In genomic region chr12:108839890-108840230, GRCh38 we compare ENCODE assay signal across 12 cellular contexts. TPM values are rescaled to one million over a fixed set of nuclear protein-coding genes. Genes with fewer than 3 reads are reported as not detected.
DNase-seq lines count a peak whose midpoint lies in the region; ATAC-seq, FAIRE-seq and TF ChIP-seq lines count a peak whose summit lies in the region.
"Had no signal": no experiment of that assay in that cellular context is flagged by ENCODE, and none has a peak within 500 bp of the region (broad histone marks: within the 10 kb centered on the region; RNA-seq: fewer than 3 reads in every experiment).

No MANE protein-coding gene starts in this region.

- H3K4me3 ChIP-seq in GM12878 (no peak overlapping the region), lung (no peak overlapping the region), thoracic aorta (peak overlapping the region; percentile 9)

- H3K4me1 ChIP-seq in GM12878 (ENCODE audit: control insufficient read depth, insufficient read depth, low read length), result peaks cover 21% of the 10 kb centered on the region
- peaks cover 30 to 36% of the 10 kb centered on the region in 2 donors for H3K4me1 ChIP-seq in lung (ENCODE audit: control insufficient read depth in 2 of 2, insufficient read depth in 2 of 2, low read length in 2 of 2)
- peaks cover 42 to 63% of the 10 kb centered on the region in 2 donors for H3K4me1 ChIP-seq in thoracic aorta (ENCODE audit: control insufficient read depth in 1 of 2, low read depth in 2 of 2)

- H3K27ac Mint-ChIP-seq in T-helper 1 cell treated with Interleukin-12 subunit alpha and Interleukin-12 subunit beta and Interleukin-4 antibody, amounts not matched to agents 30 μg/mL and 1 μg/mL, for 36 hours, result peak overlapping the region; percentile 18

- CTCF ChIA-PET in GM12878 (lab: Yijun Ruan, JAX), result interaction anchor here (0.6 to 3.7 kb wide), 3 partner anchors 11 to 127 kb away, joined by 3 to 26 read pairs (median 19); no protein-coding TSS in a partner anchor

- ATAC-seq in GM12878, result 0 out of 3 replicates have a peak, but pooled peaks have one; percentile 5
- no peak for ATAC-seq in lung (ENCODE audit: insufficient read depth, low FRiP score)
- ATAC-seq in thoracic aorta (ENCODE audit: insufficient number of reproducible peaks, low FRiP score, low read depth), result no peak
- no peak for ATAC-seq in esophagus mucosa

- no peak overlapping the region for H3K4me2 ChIP-seq in GM12878 (ENCODE audit: control insufficient read depth, insufficient read depth)

- H3K36me3 ChIP-seq in GM12878 (ENCODE audit: control insufficient read depth in 2 of 2, insufficient read depth in 2 of 2, low read length in 1 of 2) (peaks cover 8 to 12% of the 10 kb centered on the region in 2 experiments), lung (ENCODE audit: control insufficient read depth in 2 of 2, insufficient read depth in 2 of 2, low read length in 2 of 2) (peaks cover 3% of the 10 kb centered on the region in 2 donors), thoracic aorta (no peaks in the 10 kb centered on the region)

- POLR2A ChIA-PET in GM12878 (lab: Charles Lee), result interaction anchor here (1.1 to 4.7 kb wide), 3 partner anchors 8 to 13 kb away, joined by 3 to 40 read pairs (median 3); no protein-coding TSS in a partner anchor

- in situ Hi-C loops in GM12878 (cut with MboI), result no loop called here

- H3K79me2 ChIP-seq in GM12878 (ENCODE audit: control insufficient read depth, insufficient read depth, low read length), result peaks cover 34% of the 10 kb centered on the region

- H3K4me3 Mint-ChIP-seq in T-helper 1 cell treated with Interleukin-12 subunit alpha and Interleukin-12 subunit beta and Interleukin-4 antibody, amounts not matched to agents 30 μg/mL and 1 μg/mL, for 36 hours, result no peak overlapping the region

- intact Hi-C loops in GM12878 (cut with micrococcal nuclease; ENCODE audit: unreplicated experiment), result loop anchor here (2.0 kb wide), 1 partner anchor 15 kb away; no protein-coding TSS in a partner anchor

- H3K36me3 Mint-ChIP-seq in T-helper 1 cell treated with Interleukin-12 subunit alpha and Interleukin-12 subunit beta and Interleukin-4 antibody, amounts not matched to agents 30 μg/mL and 1 μg/mL, for 36 hours (ENCODE audit: low read depth), result peaks cover 22% of the 10 kb centered on the region

- H4K20me1 ChIP-seq in GM12878 (ENCODE audit: control insufficient read depth, insufficient read depth), result no peaks in the 10 kb centered on the region

- TF ChIP-seq EP300 in GM12878 (IDR thresholded peaks at IDR 0.05; ENCODE audit: borderline replicate concordance in 1 of 2, control insufficient read depth in 1 of 2, low read depth in 2 of 2, low read length in 2 of 2), result no peak

- 97% methylated on average over 10 of the region's 10 CpGs for WGBS in GM12878 (ENCODE audit: insufficient coverage, insufficient replicate concordance, low lambda C conversion rate, missing lambda C conversion rate)
- 53 to 58% methylated on average over 10 of the region's 10 CpGs for WGBS in lung, 2 donors

- TF ChIP-seq POLR2A in GM12878 (IDR thresholded peaks at IDR 0.05; ENCODE audit: low read depth, low read length), result no peak

- RAD21 ChIA-PET in GM12878 (lab: Charles Lee; ENCODE audit: unreplicated experiment), result interaction anchor here (2.5 to 2.6 kb wide), 2 partner anchors 10 to 19 kb away, joined by 12 to 34 read pairs; partner anchors contain the start of gene SSH1

- peaks cover 41% of the 10 kb centered on the region for H3K4me1 Mint-ChIP-seq in T-helper 1 cell treated with Interleukin-12 subunit alpha and Interleukin-12 subunit beta and Interleukin-4 antibody, amounts not matched to agents 30 μg/mL and 1 μg/mL, for 36 hours (ENCODE audit: low read depth)

- H3K27me3 Mint-ChIP-seq in T-helper 1 cell treated with Interleukin-12 subunit alpha and Interleukin-12 subunit beta and Interleukin-4 antibody, amounts not matched to agents 30 μg/mL and 1 μg/mL, for 36 hours (ENCODE audit: low read depth), result no peaks in the 10 kb centered on the region

- H3K9me3 ChIP-seq in GM12878 (replicated peaks; ENCODE audit: control insufficient read depth, insufficient read depth, low read length), result no peaks in the 10 kb centered on the region
- H3K9me3 ChIP-seq in lung (ENCODE audit: control insufficient read depth in 2 of 2, insufficient read depth in 1 of 2, low read length in 1 of 2), result no peaks in the 10 kb centered on the region
- no peaks in the 10 kb centered on the region for H3K9me3 ChIP-seq in thoracic aorta

- FAIRE-seq in GM12878 (lab: Jason Lieb, UNC), result no peak

- no peak overlapping the region for H3K9ac ChIP-seq in GM12878 (ENCODE audit: control insufficient read depth, insufficient read depth, low read length)

- H3K9me3 Mint-ChIP-seq in T-helper 1 cell treated with Interleukin-12 subunit alpha and Interleukin-12 subunit beta and Interleukin-4 antibody, amounts not matched to agents 30 μg/mL and 1 μg/mL, for 36 hours, result no peaks in the 10 kb centered on the region

- H3K27me3 ChIP-seq in GM12878 (replicated peaks in 1 of 2; ENCODE audit: control insufficient read depth in 2 of 2, insufficient read depth in 2 of 2, low read length in 1 of 2) (no peaks in the 10 kb centered on the region), lung (ENCODE audit: control insufficient read depth, insufficient read depth) (no peaks in the 10 kb centered on the region), thoracic aorta (replicated peaks; ENCODE audit: insufficient read depth) (no peaks in the 10 kb centered on the region)

- TF ChIP-seq RAD21 in GM12878 (IDR thresholded peaks at IDR 0.05; ENCODE audit: insufficient read depth, low read depth, low read length), result no peak

- TF ChIP-seq CTCF in GM12878 (IDR thresholded peaks at IDR 0.05 in 2 of 3, conservative IDR thresholded peaks at IDR 0.05 in 1 of 3; ENCODE audit: control insufficient read depth in 2 of 3, extremely low read depth in 1 of 3, insufficient read depth in 1 of 3, low read depth in 3 of 3, low read length in 3 of 3) (no peak), lung (IDR thresholded peaks at IDR 0.05; ENCODE audit: control extremely low read depth, extremely low read depth) (no peak), thoracic aorta (IDR thresholded peaks at IDR 0.05) (no peak)

- peak overlapping the region; percentile 90; the same call in 1 of the 2 replicates for H3K27ac ChIP-seq in GM12878 (ENCODE audit: control insufficient read depth, insufficient read depth)
- peak overlapping the region; percentile 94 to 98 for H3K27ac ChIP-seq in lung (ENCODE audit: low read depth in 1 of 2, low read length in 1 of 2)
- H3K27ac ChIP-seq in thoracic aorta, result peak overlapping the region; percentile 90 to 98

- SMC1A ChIA-PET in GM12878 (lab: Charles Lee; ENCODE audit: uncharacterized antibody, unreplicated experiment), result interaction anchor here (1.4 to 4.2 kb wide), 4 partner anchors 10 to 175 kb away, joined by 3 to 44 read pairs (median 12); no protein-coding TSS in a partner anchor

- no peak overlapping the region for H2AFZ ChIP-seq in GM12878 (ENCODE audit: control insufficient read depth, low read depth, low read length)

- no peak for DNase-seq in T-helper 1 cell
- no peak for DNase-seq in GM12878 (ENCODE audit: low read depth, low spot score)
- no peak for DNase-seq in lung (ENCODE audit: low spot score)
- no peak for DNase-seq in thoracic aorta (ENCODE audit: low spot score)
- DNase-seq in activated CD4-positive, CD25-positive, alpha-beta regulatory T cell treated with anti-CD3 and anti-CD28 coated beads, Interleukin-2, amount 50 U/mL, for 72 hours, result no peak
- no peak for DNase-seq in superior temporal gyrus (ENCODE audit: extremely low spot score)
- DNase-seq: 8988T; activated CD4-positive, alpha-beta T cell treated with anti-CD3 and anti-CD28 coated beads for 48 hours; erythroblast; NCI-H2227 treated with DMSO at 0.1 percent for 48 hours had no signal

- BruUV-seq in GM12878 (replicated peaks; lab: Mats Ljungman, UMichigan), result no TSS peak

RNA-seq across cellular contexts. Expression of gene SSH1, which starts 17.5 kb away (rescaled TPM):
- total RNA-seq in GM12878 (2013; cell fraction: nucleolus; rRNA removed), result 94.7 and 103 TPM in 2 replicates
- total RNA-seq in GM12878 (2014; rRNA removed), result 7.1 and 7.2 TPM in 2 replicates
- total RNA-seq in GM12878 (2014; rRNA removed; fragmentation: Illumina TruSeq; extraction: Trizol), result 5.6 and 7.3 TPM in 2 replicates
- total RNA-seq in GM12878 (2021), result 28.6 and 29.9 TPM in 2 replicates
- 5.3 TPM for polyA plus RNA-seq in GM12878 (2011; ENCODE audit: low read depth)
- 17.7 and 23.7 TPM in 2 replicates for polyA plus RNA-seq in GM12878 (2011; rRNA removed)
- 20.9 and 21.1 TPM in 2 replicates for polyA plus RNA-seq in GM12878 (2011; cell fraction: cytosol; rRNA removed)
- 27.3 and 35.4 TPM in 2 replicates for polyA plus RNA-seq in GM12878 (2011; cell fraction: nucleus; rRNA removed)
- polyA plus RNA-seq in GM12878 (2012), result 10.0 and 10.9 TPM in 2 replicates
- polyA plus RNA-seq in GM12878 (2014; fragmentation: Illumina TruSeq; extraction: Trizol), result 10.6 and 10.8 TPM in 2 replicates
- 1 to 10 TPM; 1.5 to 1.6 TPM for polyA plus RNA-seq in GM12878 (2014; fragmentation: Nextera tagmentation; extraction: Ambion mirVana)
- 11.8 and 12.4 TPM in 2 replicates for polyA plus RNA-seq in GM12878 (2014; rRNA removed)
- 10 to 100 TPM; 12.1 to 12.7 TPM for polyA plus RNA-seq in GM12878 (2016; fragmentation: Nextera tagmentation; extraction: Ambion mirVana)
- polyA minus RNA-seq in GM12878 (2011; rRNA and poly(A)+ RNA removed), result 33.6 and 36.7 TPM in 2 replicates
- 11.8 and 12.2 TPM in 2 replicates for polyA minus RNA-seq in GM12878 (2011; cell fraction: cytosol; rRNA and poly(A)+ RNA removed)
- polyA minus RNA-seq in GM12878 (2011; cell fraction: nucleus; rRNA and poly(A)+ RNA removed), result 15.5 and 33.2 TPM in 2 replicates
- total RNA-seq in lung, result 10 to 100 TPM; 29.0 to 39.5 TPM
- 10 to 100 TPM in 1 of 2 donors, 1 to 10 TPM in 1; 7.2 to 13.4 TPM for polyA plus RNA-seq in lung
- total RNA-seq in thoracic aorta, result 10 to 100 TPM; 25.3 to 57.6 TPM
- 16.0 TPM for total RNA-seq in esophagus mucosa

RNA-seq across cellular contexts. Expression of gene DAO, which starts 40.0 kb away (rescaled TPM):
- not detected in 2 replicates for total RNA-seq in GM12878 (2013; cell fraction: nucleolus; rRNA removed)
- not detected in 2 replicates for total RNA-seq in GM12878 (2014; rRNA removed)
- total RNA-seq in GM12878 (2014; rRNA removed; fragmentation: Illumina TruSeq; extraction: Trizol), result not detected in 2 replicates
- total RNA-seq in GM12878 (2021), result not detected in 2 replicates
- not detected for polyA plus RNA-seq in GM12878 (2011; ENCODE audit: low read depth)
- 0.15 TPM in 1 of 2 replicates, not detected in the other for polyA plus RNA-seq in GM12878 (2011; rRNA removed)
- not detected in 2 replicates for polyA plus RNA-seq in GM12878 (2011; cell fraction: cytosol; rRNA removed)
- polyA plus RNA-seq in GM12878 (2011; cell fraction: nucleus; rRNA removed), result 0.23 and 0.30 TPM in 2 replicates
- not detected in 2 replicates for polyA plus RNA-seq in GM12878 (2012)
- not detected in 2 replicates for polyA plus RNA-seq in GM12878 (2014; fragmentation: Illumina TruSeq; extraction: Trizol)
- polyA plus RNA-seq in GM12878 (2014; fragmentation: Nextera tagmentation; extraction: Ambion mirVana), result not detected
- polyA plus RNA-seq in GM12878 (2014; rRNA removed), result not detected in 2 replicates
- polyA plus RNA-seq in GM12878 (2016; fragmentation: Nextera tagmentation; extraction: Ambion mirVana), result not detected
- not detected in 2 replicates for polyA minus RNA-seq in GM12878 (2011; rRNA and poly(A)+ RNA removed)
- not detected in 2 replicates for polyA minus RNA-seq in GM12878 (2011; cell fraction: cytosol; rRNA and poly(A)+ RNA removed)
- polyA minus RNA-seq in GM12878 (2011; cell fraction: nucleus; rRNA and poly(A)+ RNA removed), result not detected in 2 replicates
- not detected for total RNA-seq in lung
- under 1 TPM in 1 of 2 donors, not detected in 1; 0.08 TPM for polyA plus RNA-seq in lung
- not detected for total RNA-seq in thoracic aorta
- total RNA-seq in esophagus mucosa, result not detected
